ENCODE assay signal across 19 cellular contexts in genomic region chr4:107156443-107156842, GRCh38.
DNase-seq lines count a peak whose midpoint lies in the region; FAIRE-seq and TF ChIP-seq lines count a peak whose summit lies in the region.
"Had no signal": no experiment of that assay in that cellular context is flagged by ENCODE, and none has a peak within 500 bp of the region (broad histone marks: within the 10 kb centered on the region; RNA-seq: fewer than 3 reads in every experiment).

No MANE protein-coding gene starts in this region.

- no peak overlapping the region for H3K4me3 ChIP-seq in A673 (ENCODE audit: low read depth, low read length, poor library complexity, severe bottlenecking)
- H3K4me3 ChIP-seq: A549, HAP-1 had no signal

- H3K27ac ChIP-seq in A673 (ENCODE audit: low read depth, low read length, poor library complexity, severe bottlenecking) (peak overlapping the region; percentile 57), epithelial cell of prostate (peak overlapping the region; percentile 27)
- H3K27ac ChIP-seq: A549 had no signal

- no TSS peak for BruUV-seq in A673 (replicated peaks; lab: Mats Ljungman, UMichigan)

- no peaks in the 10 kb centered on the region for H3K27me3 ChIP-seq in A673 (replicated peaks; ENCODE audit: insufficient read depth, low read depth, low read length, poor library complexity)

- CTCF ChIA-PET in A673 (lab: Charles Lee): no interaction called here

- no peak for TF ChIP-seq CTCF in A673 (conservative IDR thresholded peaks at IDR 0.05; ENCODE audit: low read depth, low read length)

- H3K36me3 ChIP-seq in A673 (ENCODE audit: insufficient read depth, low read length, poor library complexity, severe bottlenecking): peaks cover 5% of the 10 kb centered on the region
- H3K36me3 ChIP-seq: HAP-1 had no signal

- peaks cover 73% of the 10 kb centered on the region for H3K4me1 ChIP-seq in A673 (ENCODE audit: insufficient read depth, low read length, poor library complexity, severe bottlenecking)
- H3K4me1 ChIP-seq: A549, HAP-1 had no signal

- POLR2A ChIA-PET in A673 (lab: Charles Lee; ENCODE audit: low non-redundant PET): no interaction called here

- intact Hi-C loops in A673 (cut with micrococcal nuclease; ENCODE audit: unreplicated experiment): no loop called here

- peak; percentile 32 for FAIRE-seq in TTC549 (lab: Jason Lieb, UNC)
- FAIRE-seq: A549, GM12892, H54 had no signal

- DNase-seq in A673 (ENCODE audit: low spot score) (no peak), epithelial cell of prostate (ENCODE audit: low read depth, low spot score) (no peak), NOMO-1 treated with DMSO at 0.1 percent for 48 hours (lab: John Stamatoyannopoulos, UW; ENCODE audit: unreplicated experiment) (no peak), LoVo (ENCODE audit: low spot score) (no peak)
- no peak for DNase-seq in activated naive CD4-positive, alpha-beta T cell (lab: John Stamatoyannopoulos, UW)
- DNase-seq: 8988T; C1 segment of cervical spinal cord; Calu3; CD4-positive, alpha-beta memory T cell; COR-L47; DMS53; DMS79 treated with DMSO at 0.1 percent for 48 hours; GOT3; HFFc6 had no signal

- H3K9me3 ChIP-seq in A673 (ENCODE audit: low read depth, low read length, poor library complexity, severe bottlenecking): peaks cover 6% of the 10 kb centered on the region
- H3K9me3 ChIP-seq: A549, HAP-1 had no signal
